ENCODE assay signal across 8 cellular contexts in the genomic region with DNA sequence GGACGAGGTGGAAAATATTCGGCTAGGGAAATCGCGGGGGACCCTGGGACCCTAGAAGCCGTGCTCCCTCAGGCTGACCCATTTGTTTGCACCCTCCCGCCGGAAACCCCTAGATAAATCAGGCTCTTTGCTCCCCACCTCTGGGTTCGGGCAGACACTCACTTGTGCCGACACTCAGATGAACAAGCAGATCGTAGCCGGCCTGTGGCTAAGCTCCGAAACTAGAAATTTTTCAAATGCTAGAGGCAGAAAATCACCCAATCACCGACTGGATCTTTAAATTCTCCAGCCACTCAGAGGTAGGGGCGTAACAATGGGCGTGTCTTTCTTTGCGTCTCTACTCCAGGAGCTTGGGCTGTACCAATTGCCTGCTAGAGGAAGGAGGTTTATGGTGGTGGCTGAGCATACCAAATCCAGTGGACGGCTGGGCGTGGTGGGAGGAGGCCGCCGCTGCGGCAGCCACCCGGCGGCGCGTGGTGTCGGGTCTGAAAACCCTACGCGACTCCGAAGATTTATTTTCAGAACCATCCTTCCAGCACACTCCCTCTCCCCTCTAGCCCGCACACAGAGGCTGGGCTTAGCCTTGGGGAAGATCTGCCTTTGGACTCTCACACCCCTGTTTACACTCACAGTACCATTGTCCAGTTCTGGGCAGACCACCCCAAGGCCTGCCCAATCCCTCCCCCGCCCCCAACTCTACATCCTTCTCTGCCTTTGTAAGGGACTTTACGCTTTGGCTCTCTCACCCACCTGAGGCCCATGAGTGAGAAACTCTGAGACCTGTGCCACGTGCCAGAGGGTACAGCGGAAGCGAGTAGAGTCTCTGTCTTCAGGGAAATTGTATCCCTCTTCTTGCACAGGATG. TPM values are rescaled to one million over a fixed set of nuclear protein-coding genes. Genes with fewer than 3 reads are reported as not detected.
A peak's percentile ranks its signal among the peaks of the same experiment; 100 is the strongest.
DNase-seq lines count a peak whose midpoint lies in the region; ATAC-seq and TF ChIP-seq lines count a peak whose summit lies in the region.

Gene PIF1 (minus strand): TSS at position 217 of the 864 bp plus-strand sequence. CDS start 1,312 bp downstream, outside the sequence.

- peak within 1 kb of the TSS; percentile 36 to 81 for H3K27ac ChIP-seq in testis

- peak; percentile 96 for DNase-seq in GM10266 (ENCODE audit: extremely low spot score)
- DNase-seq in NCI-H1092 treated with DMSO at 0.1 percent for 48 hours (lab: John Stamatoyannopoulos, UW), result peak; percentile 96
- peak; percentile 85 for DNase-seq in activated naive CD4-positive, alpha-beta T cell treated with anti-CD3 and anti-CD28 coated beads, Interleukin-2, amount 50 U/mL, for 16 hours
- DNase-seq in globus pallidus (ENCODE audit: low spot score), result peak; percentile 93
- DNase-seq in occipital lobe (lab: John Stamatoyannopoulos, UW), result peak; percentile 83
- DNase-seq in testis, result peak; percentile 98

- intact Hi-C loops in testis (cut with DNase I; ENCODE audit: low total_unique reads), result no loop called here

- ATAC-seq in HG02623 (IDR thresholded peaks at IDR 0.05; ENCODE audit: unreplicated experiment), result peak; percentile 83
- peak; percentile 98 for ATAC-seq in SK-N-SH treated with all-trans-retinoic acid at 6 μM for 48 hours

- peaks cover 16% of the 10 kb centered on the region for H3K4me1 ChIP-seq in testis

- TF ChIP-seq CTCF in GM10266 (IDR thresholded peaks at IDR 0.05; ENCODE audit: control insufficient read depth, insufficient read depth, low read depth, missing control alignments), result no peak
- no peak for TF ChIP-seq CTCF in testis (IDR thresholded peaks at IDR 0.05)

- H3K4me3 ChIP-seq in testis, result peak within 1 kb of the TSS; percentile 43 to 57

- no peaks in the 10 kb centered on the region for H3K36me3 ChIP-seq in testis (ENCODE audit: low read depth, missing control alignments)

- WGBS in testis, 2 donors, result 1 to 3% methylated on average over 34 to 35 of the region's 35 CpGs

- peak; percentile 49 for TF ChIP-seq POLR2A in testis (IDR thresholded peaks at IDR 0.05)

- no peaks in the 10 kb centered on the region for H3K27me3 ChIP-seq in testis

- no peaks in the 10 kb centered on the region for H3K9me3 ChIP-seq in testis

TF ChIP-seq in SK-N-SH treated with all-trans-retinoic acid at 6 μM for 48 hours, 23 proteins besides CTCF, POLR2A, EP300 and RAD21:
- TF ChIP-seq CSDC2 (CRISPR knock-in tag; IDR thresholded peaks at IDR 0.05) (no peak), ZNF565 (CRISPR knock-in tag; conservative IDR thresholded peaks at IDR 0.05; ENCODE audit: low read depth) (no peak), PPARA (CRISPR knock-in tag; IDR thresholded peaks at IDR 0.05; ENCODE audit: borderline replicate concordance) (no peak), GLIS3 (CRISPR knock-in tag; IDR thresholded peaks at IDR 0.05) (no peak), PATZ1 (CRISPR knock-in tag; IDR thresholded peaks at IDR 0.05; ENCODE audit: borderline replicate concordance) (no peak), SNAI2 (CRISPR knock-in tag; IDR thresholded peaks at IDR 0.05) (no peak), TOX (CRISPR knock-in tag; IDR thresholded peaks at IDR 0.05; ENCODE audit: borderline replicate concordance) (no peak), TCF4 (CRISPR knock-in tag; IDR thresholded peaks at IDR 0.05; ENCODE audit: borderline replicate concordance) (no peak), ZNF8 (CRISPR knock-in tag; IDR thresholded peaks at IDR 0.05) (no peak), BACH2 (CRISPR knock-in tag; IDR thresholded peaks at IDR 0.05; ENCODE audit: borderline replicate concordance) (no peak), RARB (CRISPR knock-in tag; IDR thresholded peaks at IDR 0.05) (no peak)
- TF ChIP-seq, protein P1, sequence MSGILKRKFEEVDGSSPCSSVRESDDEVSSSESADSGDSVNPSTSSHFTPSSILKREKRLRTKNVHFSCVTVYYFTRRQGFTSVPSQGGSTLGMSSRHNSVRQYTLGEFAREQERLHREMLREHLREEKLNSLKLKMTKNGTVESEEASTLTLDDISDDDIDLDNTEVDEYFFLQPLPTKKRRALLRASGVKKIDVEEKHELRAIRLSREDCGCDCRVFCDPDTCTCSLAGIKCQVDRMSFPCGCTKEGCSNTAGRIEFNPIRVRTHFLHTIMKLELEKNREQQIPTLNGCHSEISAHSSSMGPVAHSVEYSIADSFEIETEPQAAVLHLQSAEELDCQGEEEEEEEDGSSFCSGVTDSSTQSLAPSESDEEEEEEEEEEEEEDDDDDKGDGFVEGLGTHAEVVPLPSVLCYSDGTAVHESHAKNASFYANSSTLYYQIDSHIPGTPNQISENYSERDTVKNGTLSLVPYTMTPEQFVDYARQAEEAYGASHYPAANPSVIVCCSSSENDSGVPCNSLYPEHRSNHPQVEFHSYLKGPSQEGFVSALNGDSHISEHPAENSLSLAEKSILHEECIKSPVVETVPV (CRISPR knock-in tag; IDR thresholded peaks at IDR 0.05), result no peak
- TF ChIP-seq, protein P2, sequence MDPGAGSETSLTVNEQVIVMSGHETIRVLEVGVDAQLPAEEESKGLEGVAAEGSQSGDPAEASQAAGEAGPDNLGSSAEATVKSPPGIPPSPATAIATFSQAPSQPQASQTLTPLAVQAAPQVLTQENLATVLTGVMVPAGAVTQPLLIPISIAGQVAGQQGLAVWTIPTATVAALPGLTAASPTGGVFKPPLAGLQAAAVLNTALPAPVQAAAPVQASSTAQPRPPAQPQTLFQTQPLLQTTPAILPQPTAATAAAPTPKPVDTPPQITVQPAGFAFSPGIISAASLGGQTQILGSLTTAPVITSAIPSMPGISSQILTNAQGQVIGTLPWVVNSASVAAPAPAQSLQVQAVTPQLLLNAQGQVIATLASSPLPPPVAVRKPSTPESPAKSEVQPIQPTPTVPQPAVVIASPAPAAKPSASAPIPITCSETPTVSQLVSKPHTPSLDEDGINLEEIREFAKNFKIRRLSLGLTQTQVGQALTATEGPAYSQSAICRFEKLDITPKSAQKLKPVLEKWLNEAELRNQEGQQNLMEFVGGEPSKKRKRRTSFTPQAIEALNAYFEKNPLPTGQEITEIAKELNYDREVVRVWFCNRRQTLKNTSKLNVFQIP (CRISPR knock-in tag; IDR thresholded peaks at IDR 0.05; ENCODE audit: borderline replicate concordance, low read depth), result no peak

RNA-seq across cellular contexts. Expression of gene PIF1, which starts in this region (rescaled TPM):
- total RNA-seq in occipital lobe (0.47 TPM), testis (10 to 100 TPM in 1 of 2 donors, 1 to 10 TPM in 1; 6.9 to 19.1 TPM)
- 3.4 TPM for polyA plus RNA-seq in testis (ENCODE audit: insufficient read depth, low read depth, low replicate concordance)

Comparison
In these comparisons a context has a peak if more than half of its experiments do, and no peak if none do; other contexts are left out.
1. Peak in every context shown above with its lines: DNase-seq, ATAC-seq, H3K4me3 ChIP-seq and H3K27ac ChIP-seq.
2. Peak in DNase-seq in occipital lobe; RNA of the gene not detected or under 1 TPM.